Comparison of ENCODE assay signal across 8 cellular contexts in genomic region chr1:29180497-29181412, GRCh38. TPM values are rescaled to one million over a fixed set of nuclear protein-coding genes. Genes with fewer than 3 reads are reported as not detected.
DNase-seq lines count a peak whose midpoint lies in the region; ATAC-seq and TF ChIP-seq lines count a peak whose summit lies in the region.

No MANE protein-coding gene starts in this region.

- H3K27me3 ChIP-seq in Peyer's patch (no peaks in the 10 kb centered on the region), colonic mucosa (no peaks in the 10 kb centered on the region), vagina (no peaks in the 10 kb centered on the region)

- H3K9me3 ChIP-seq in Peyer's patch, result no peaks in the 10 kb centered on the region
- no peaks in the 10 kb centered on the region for H3K9me3 ChIP-seq in colonic mucosa
- no peaks in the 10 kb centered on the region for H3K9me3 ChIP-seq in mesodermal cell (ENCODE audit: control insufficient read depth, low read length)
- no peaks in the 10 kb centered on the region for H3K9me3 ChIP-seq in vagina

- 0 to 1% methylated on average over 21 to 24 of the region's 32 CpGs for WGBS in mesodermal cell (ENCODE audit: insufficient coverage in 2 of 2), 2 experiments

- TF ChIP-seq CTCF in AG10803 (conservative IDR thresholded peaks at IDR 0.05; ENCODE audit: low read length) (no peak), Peyer's patch (IDR thresholded peaks at IDR 0.05) (no peak), colonic mucosa (IDR thresholded peaks at IDR 0.05) (no peak), vagina (IDR thresholded peaks at IDR 0.05) (no peak)

- ATAC-seq in GM21367 (IDR thresholded peaks at IDR 0.05; ENCODE audit: unreplicated experiment), result peak; percentile 5
- no peak for ATAC-seq in GM19397 (IDR thresholded peaks at IDR 0.05; ENCODE audit: unreplicated experiment)

- peak overlapping the region; percentile 93 for H3K4me3 ChIP-seq in AG10803 (ENCODE audit: low read length)
- peak overlapping the region; percentile 80 to 97 (median 92) for H3K4me3 ChIP-seq in Peyer's patch
- H3K4me3 ChIP-seq in colonic mucosa, result peak overlapping the region; percentile 70
- H3K4me3 ChIP-seq in mesodermal cell (ENCODE audit: extremely low read depth, insufficient read depth, low read length, poor library complexity, severe bottlenecking), result peak overlapping the region; percentile 97
- H3K4me3 ChIP-seq in vagina, result peak overlapping the region; percentile 80 to 99

- DNase-seq in AG10803 (ENCODE audit: low read depth) (no peak), Peyer's patch (peak in 1 of 3 donors; percentile 18), colonic mucosa (no peak), vagina (ENCODE audit: extremely low spot score in 2 of 2) (no peak), SHP77 (lab: John Stamatoyannopoulos, UW) (no peak)

- TF ChIP-seq POLR2A in Peyer's patch (IDR thresholded peaks at IDR 0.05), result no peak
- TF ChIP-seq POLR2A in vagina (IDR thresholded peaks at IDR 0.05), result no peak

- no peaks in the 10 kb centered on the region for H3K36me3 ChIP-seq in Peyer's patch
- H3K36me3 ChIP-seq in colonic mucosa, result no peaks in the 10 kb centered on the region
- H3K36me3 ChIP-seq in mesodermal cell (ENCODE audit: control insufficient read depth, insufficient read depth, low read length), result peaks cover 43% of the 10 kb centered on the region
- H3K36me3 ChIP-seq in vagina, result peaks cover 0 to 8% of the 10 kb centered on the region in 2 donors

- peak overlapping the region; percentile 86 to 99 for H3K9ac ChIP-seq in colonic mucosa (ENCODE audit: low read depth in 2 of 2, low read length in 2 of 2)

- H3K4me1 ChIP-seq in Peyer's patch (peaks cover 0 to 47% (median 9%) of the 10 kb centered on the region in 4 donors), colonic mucosa (peaks cover 19% of the 10 kb centered on the region), mesodermal cell (ENCODE audit: control insufficient read depth, insufficient read depth, low read length, poor library complexity, severe bottlenecking) (peaks cover 16% of the 10 kb centered on the region), vagina (peaks cover 58% of the 10 kb centered on the region)

- H3K27ac ChIP-seq in Peyer's patch (peak overlapping the region; percentile 96 to 100 (median 99)), colonic mucosa (peak overlapping the region; percentile 97), mesodermal cell (ENCODE audit: low read depth, low read length, severe bottlenecking) (peak overlapping the region; percentile 99), vagina (peak overlapping the region; percentile 99)

- intact Hi-C loops in colonic mucosa (cut with DNase I), result no loop called here
- intact Hi-C loops in vagina (cut with DNase I), result loop anchor here (2.0 to 5.0 kb wide), 2 partner anchors 58 to 293 kb away; partner anchors contain the start of gene TMEM200B

RNA-seq across cellular contexts. Expression of gene SRSF4, which starts 0.9 kb away (rescaled TPM):
- total RNA-seq in Peyer's patch (100 to 1,000 TPM in 1 of 4 donors, 10 to 100 TPM in 3; 62.7 to 153 (median 88.8) TPM), colonic mucosa (10 to 100 TPM; 86.3 to 90.3 TPM), vagina (67.8 TPM)
- 100 TPM for polyA plus RNA-seq in mesodermal cell (2013, experiment 1 of 2)
- 99.0 TPM for polyA plus RNA-seq in mesodermal cell (2013, experiment 2 of 2)

RNA-seq across cellular contexts. Expression of gene MECR, which starts 50.0 kb away (rescaled TPM):
- 10 to 100 TPM in 3 of 4 donors, 1 to 10 TPM in 1; 9.3 to 31.4 (median 19.1) TPM for total RNA-seq in Peyer's patch
- total RNA-seq in colonic mucosa, result 10 to 100 TPM; 12.9 to 21.8 TPM
- 34.0 TPM for polyA plus RNA-seq in mesodermal cell (2013, experiment 1 of 2)
- 28.1 TPM for polyA plus RNA-seq in mesodermal cell (2013, experiment 2 of 2)
- total RNA-seq in vagina, result 16.9 TPM

RNA-seq across cellular contexts. Expression of gene PTPRU, which starts 55.6 kb away (rescaled TPM):
- total RNA-seq in Peyer's patch, result 1 to 10 TPM in 3 of 4 donors, under 1 TPM in 1; 0.18 to 5.0 (median 4.0) TPM
- 1 to 10 TPM; 2.3 to 4.8 TPM for total RNA-seq in colonic mucosa
- 42.9 TPM for polyA plus RNA-seq in mesodermal cell (2013, experiment 1 of 2)
- polyA plus RNA-seq in mesodermal cell (2013, experiment 2 of 2), result 30.9 TPM
- 37.3 TPM for total RNA-seq in vagina

RNA-seq across cellular contexts. Expression of gene TMEM200B, which starts 57.1 kb away (rescaled TPM):
- total RNA-seq in Peyer's patch (1 to 10 TPM; 2.0 to 2.8 (median 2.3) TPM), colonic mucosa (1 to 10 TPM; 1.5 to 3.3 TPM), vagina (25.8 TPM)
- polyA plus RNA-seq in mesodermal cell (2013, experiment 1 of 2), result 34.0 TPM
- polyA plus RNA-seq in mesodermal cell (2013, experiment 2 of 2), result 37.8 TPM
